ENCODE assay signal across 1 cellular context in the genomic region with DNA sequence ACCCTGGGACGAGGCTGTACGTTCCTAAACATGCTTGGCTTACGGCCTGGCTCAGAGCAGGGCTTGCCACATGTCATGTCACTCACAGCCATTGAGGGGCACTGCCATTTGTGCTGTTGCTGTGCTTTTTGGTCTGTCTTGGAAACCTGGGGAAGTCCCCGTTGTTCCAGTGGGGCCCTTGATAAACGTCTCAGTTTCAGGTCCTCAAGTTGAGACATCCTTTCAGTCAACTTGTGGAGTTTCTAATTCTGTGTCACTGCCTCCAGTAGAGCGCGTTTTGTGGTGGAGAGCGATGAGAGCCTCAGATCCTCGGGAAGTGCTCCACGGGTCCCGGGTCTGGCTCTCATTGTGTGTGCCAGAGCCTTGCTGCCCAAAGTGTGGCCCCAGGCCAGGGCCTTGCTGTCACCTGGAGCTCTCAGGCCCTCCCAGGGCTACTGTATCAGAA.
A peak's percentile ranks its signal among the peaks of the same experiment; 100 is the strongest.
TF ChIP-seq lines count a peak whose summit lies in the region.

No MANE protein-coding gene starts in this region.

TF ChIP-seq in GM12878, 131 proteins besides CTCF, POLR2A, EP300 and RAD21 (continued from another document and continues in another):
- TF ChIP-seq, protein P1, sequence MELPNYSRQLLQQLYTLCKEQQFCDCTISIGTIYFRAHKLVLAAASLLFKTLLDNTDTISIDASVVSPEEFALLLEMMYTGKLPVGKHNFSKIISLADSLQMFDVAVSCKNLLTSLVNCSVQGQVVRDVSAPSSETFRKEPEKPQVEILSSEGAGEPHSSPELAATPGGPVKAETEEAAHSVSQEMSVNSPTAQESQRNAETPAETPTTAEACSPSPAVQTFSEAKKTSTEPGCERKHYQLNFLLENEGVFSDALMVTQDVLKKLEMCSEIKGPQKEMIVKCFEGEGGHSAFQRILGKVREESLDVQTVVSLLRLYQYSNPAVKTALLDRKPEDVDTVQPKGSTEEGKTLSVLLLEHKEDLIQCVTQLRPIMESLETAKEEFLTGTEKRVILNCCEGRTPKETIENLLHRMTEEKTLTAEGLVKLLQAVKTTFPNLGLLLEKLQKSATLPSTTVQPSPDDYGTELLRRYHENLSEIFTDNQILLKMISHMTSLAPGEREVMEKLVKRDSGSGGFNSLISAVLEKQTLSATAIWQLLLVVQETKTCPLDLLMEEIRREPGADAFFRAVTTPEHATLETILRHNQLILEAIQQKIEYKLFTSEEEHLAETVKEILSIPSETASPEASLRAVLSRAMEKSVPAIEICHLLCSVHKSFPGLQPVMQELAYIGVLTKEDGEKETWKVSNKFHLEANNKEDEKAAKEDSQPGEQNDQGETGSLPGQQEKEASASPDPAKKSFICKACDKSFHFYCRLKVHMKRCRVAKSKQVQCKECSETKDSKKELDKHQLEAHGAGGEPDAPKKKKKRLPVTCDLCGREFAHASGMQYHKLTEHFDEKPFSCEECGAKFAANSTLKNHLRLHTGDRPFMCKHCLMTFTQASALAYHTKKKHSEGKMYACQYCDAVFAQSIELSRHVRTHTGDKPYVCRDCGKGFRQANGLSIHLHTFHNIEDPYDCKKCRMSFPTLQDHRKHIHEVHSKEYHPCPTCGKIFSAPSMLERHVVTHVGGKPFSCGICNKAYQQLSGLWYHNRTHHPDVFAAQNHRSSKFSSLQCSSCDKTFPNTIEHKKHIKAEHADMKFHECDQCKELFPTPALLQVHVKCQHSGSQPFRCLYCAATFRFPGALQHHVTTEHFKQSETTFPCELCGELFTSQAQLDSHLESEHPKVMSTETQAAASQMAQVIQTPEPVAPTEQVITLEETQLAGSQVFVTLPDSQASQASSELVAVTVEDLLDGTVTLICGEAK (IDR thresholded peaks at IDR 0.05; ENCODE audit: borderline replicate concordance) = no peak
- TF ChIP-seq, protein P2, sequence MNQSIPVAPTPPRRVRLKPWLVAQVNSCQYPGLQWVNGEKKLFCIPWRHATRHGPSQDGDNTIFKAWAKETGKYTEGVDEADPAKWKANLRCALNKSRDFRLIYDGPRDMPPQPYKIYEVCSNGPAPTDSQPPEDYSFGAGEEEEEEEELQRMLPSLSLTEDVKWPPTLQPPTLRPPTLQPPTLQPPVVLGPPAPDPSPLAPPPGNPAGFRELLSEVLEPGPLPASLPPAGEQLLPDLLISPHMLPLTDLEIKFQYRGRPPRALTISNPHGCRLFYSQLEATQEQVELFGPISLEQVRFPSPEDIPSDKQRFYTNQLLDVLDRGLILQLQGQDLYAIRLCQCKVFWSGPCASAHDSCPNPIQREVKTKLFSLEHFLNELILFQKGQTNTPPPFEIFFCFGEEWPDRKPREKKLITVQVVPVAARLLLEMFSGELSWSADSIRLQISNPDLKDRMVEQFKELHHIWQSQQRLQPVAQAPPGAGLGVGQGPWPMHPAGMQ (IDR thresholded peaks at IDR 0.05; ENCODE audit: borderline replicate concordance) = no peak; the same call in 1 of the 2 replicates
- TF ChIP-seq TCF3 (IDR thresholded peaks at IDR 0.05; ENCODE audit: borderline replicate concordance, insufficient read depth, low read depth, low read length) (no peak), RB1 (IDR thresholded peaks at IDR 0.05; ENCODE audit: borderline replicate concordance) (no peak), ASH2L (IDR thresholded peaks at IDR 0.05; ENCODE audit: borderline replicate concordance, low read depth) (no peak), BHLHE40 (IDR thresholded peaks at IDR 0.05; ENCODE audit: borderline replicate concordance in 1 of 2, low read depth in 2 of 2, low read length in 1 of 2) (peak in 1 of 2 experiments; percentile 51; a peak in 2 of 4 replicates), IKZF1 (conservative IDR thresholded peaks at IDR 0.05) (peak; percentile 96), NBN (IDR thresholded peaks at IDR 0.05) (peak; percentile 82), POU2F2 (IDR thresholded peaks at IDR 0.05; ENCODE audit: borderline replicate concordance, low read depth, low read length) (peak; percentile 31; the same call in 1 of the 3 replicates), HDAC2 (IDR thresholded peaks at IDR 0.05) (no peak), ZNF384 (IDR thresholded peaks at IDR 0.05; ENCODE audit: borderline replicate concordance, low read depth, low read length) (no peak), YY1 (IDR thresholded peaks at IDR 0.05; ENCODE audit: low read depth, low read length) (peak; percentile 70; the same call in 1 of the 2 replicates), DPF2 (IDR thresholded peaks at IDR 0.05) (peak; percentile 86), CREB1 (IDR thresholded peaks at IDR 0.05; ENCODE audit: low read depth) (peak; percentile 60; the same call in 1 of the 2 replicates), NR2C2 (IDR thresholded peaks at IDR 0.05; ENCODE audit: borderline replicate concordance, control insufficient read depth, insufficient read length, low read depth) (no peak), MTA2 (IDR thresholded peaks at IDR 0.05; ENCODE audit: low read depth) (peak; percentile 76), MEF2B (IDR thresholded peaks at IDR 0.05; ENCODE audit: partially characterized antibody, poor library complexity, severe bottlenecking) (peak; percentile 71), FOXM1 (IDR thresholded peaks at IDR 0.05; ENCODE audit: low read depth, low read length) (peak; percentile 57; the same call in 1 of the 2 replicates), SUZ12 (IDR thresholded peaks at IDR 0.05; ENCODE audit: unreplicated experiment) (no peak), STAT3 (IDR thresholded peaks at IDR 0.05; ENCODE audit: low read depth, low read length) (no peak), SMARCA5 (IDR thresholded peaks at IDR 0.05) (peak; percentile 90; the same call in 1 of the 2 replicates), ZNF207 (IDR thresholded peaks at IDR 0.05; ENCODE audit: borderline replicate concordance) (peak; percentile 28; the same call in 1 of the 2 replicates), SPI1 (IDR thresholded peaks at IDR 0.05; ENCODE audit: borderline replicate concordance, insufficient read depth, low read depth, low read length) (peak; percentile 60; the same call in 1 of the 2 replicates), ZSCAN29 (IDR thresholded peaks at IDR 0.05) (no peak), LARP7 (IDR thresholded peaks at IDR 0.05) (no peak), NR2F1 (conservative IDR thresholded peaks at IDR 0.05) (0 out of 2 replicates have a peak, but pooled peaks have one; percentile 26), TAF1 (IDR thresholded peaks at IDR 0.05; ENCODE audit: borderline replicate concordance, low read depth, low read length) (peak; percentile 15; the same call in 1 of the 2 replicates), EED (IDR thresholded peaks at IDR 0.05; ENCODE audit: low read depth) (peak; percentile 98), NFIC (IDR thresholded peaks at IDR 0.05; ENCODE audit: low read depth, low read length) (peak; percentile 64; the same call in 1 of the 2 replicates), RAD51 (IDR thresholded peaks at IDR 0.05) (no peak), CHD1 (IDR thresholded peaks at IDR 0.05; ENCODE audit: low read depth, low read length) (0 out of 2 replicates have a peak, but pooled peaks have one; percentile 29), ZNF274 (IDR thresholded peaks at IDR 0.05; ENCODE audit: insufficient read depth, insufficient read length) (no peak), MEF2A (IDR thresholded peaks at IDR 0.05; ENCODE audit: insufficient read depth, low read depth, low read length) (peak; percentile 83), NFXL1 (IDR thresholded peaks at IDR 0.05; ENCODE audit: borderline replicate concordance) (no peak)
- TF ChIP-seq, protein P3, sequence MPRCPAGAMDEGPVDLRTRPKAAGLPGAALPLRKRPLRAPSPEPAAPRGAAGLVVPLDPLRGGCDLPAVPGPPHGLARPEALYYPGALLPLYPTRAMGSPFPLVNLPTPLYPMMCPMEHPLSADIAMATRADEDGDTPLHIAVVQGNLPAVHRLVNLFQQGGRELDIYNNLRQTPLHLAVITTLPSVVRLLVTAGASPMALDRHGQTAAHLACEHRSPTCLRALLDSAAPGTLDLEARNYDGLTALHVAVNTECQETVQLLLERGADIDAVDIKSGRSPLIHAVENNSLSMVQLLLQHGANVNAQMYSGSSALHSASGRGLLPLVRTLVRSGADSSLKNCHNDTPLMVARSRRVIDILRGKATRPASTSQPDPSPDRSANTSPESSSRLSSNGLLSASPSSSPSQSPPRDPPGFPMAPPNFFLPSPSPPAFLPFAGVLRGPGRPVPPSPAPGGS (IDR thresholded peaks at IDR 0.05; ENCODE audit: borderline replicate concordance, insufficient read depth, low read depth, low read length, poor library complexity, severe bottlenecking) = peak; percentile 83
- TF ChIP-seq, protein P4, sequence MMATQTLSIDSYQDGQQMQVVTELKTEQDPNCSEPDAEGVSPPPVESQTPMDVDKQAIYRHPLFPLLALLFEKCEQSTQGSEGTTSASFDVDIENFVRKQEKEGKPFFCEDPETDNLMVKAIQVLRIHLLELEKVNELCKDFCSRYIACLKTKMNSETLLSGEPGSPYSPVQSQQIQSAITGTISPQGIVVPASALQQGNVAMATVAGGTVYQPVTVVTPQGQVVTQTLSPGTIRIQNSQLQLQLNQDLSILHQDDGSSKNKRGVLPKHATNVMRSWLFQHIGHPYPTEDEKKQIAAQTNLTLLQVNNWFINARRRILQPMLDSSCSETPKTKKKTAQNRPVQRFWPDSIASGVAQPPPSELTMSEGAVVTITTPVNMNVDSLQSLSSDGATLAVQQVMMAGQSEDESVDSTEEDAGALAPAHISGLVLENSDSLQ (IDR thresholded peaks at IDR 0.05) = peak; percentile 94
- TF ChIP-seq, protein P5, sequence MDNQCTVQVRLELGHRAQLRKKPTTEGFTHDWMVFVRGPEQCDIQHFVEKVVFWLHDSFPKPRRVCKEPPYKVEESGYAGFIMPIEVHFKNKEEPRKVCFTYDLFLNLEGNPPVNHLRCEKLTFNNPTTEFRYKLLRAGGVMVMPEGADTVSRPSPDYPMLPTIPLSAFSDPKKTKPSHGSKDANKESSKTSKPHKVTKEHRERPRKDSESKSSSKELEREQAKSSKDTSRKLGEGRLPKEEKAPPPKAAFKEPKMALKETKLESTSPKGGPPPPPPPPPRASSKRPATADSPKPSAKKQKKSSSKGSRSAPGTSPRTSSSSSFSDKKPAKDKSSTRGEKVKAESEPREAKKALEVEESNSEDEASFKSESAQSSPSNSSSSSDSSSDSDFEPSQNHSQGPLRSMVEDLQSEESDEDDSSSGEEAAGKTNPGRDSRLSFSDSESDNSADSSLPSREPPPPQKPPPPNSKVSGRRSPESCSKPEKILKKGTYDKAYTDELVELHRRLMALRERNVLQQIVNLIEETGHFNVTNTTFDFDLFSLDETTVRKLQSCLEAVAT (IDR thresholded peaks at IDR 0.05) = peak; percentile 61; the same call in 1 of the 2 replicates
- TF ChIP-seq, protein P6, sequence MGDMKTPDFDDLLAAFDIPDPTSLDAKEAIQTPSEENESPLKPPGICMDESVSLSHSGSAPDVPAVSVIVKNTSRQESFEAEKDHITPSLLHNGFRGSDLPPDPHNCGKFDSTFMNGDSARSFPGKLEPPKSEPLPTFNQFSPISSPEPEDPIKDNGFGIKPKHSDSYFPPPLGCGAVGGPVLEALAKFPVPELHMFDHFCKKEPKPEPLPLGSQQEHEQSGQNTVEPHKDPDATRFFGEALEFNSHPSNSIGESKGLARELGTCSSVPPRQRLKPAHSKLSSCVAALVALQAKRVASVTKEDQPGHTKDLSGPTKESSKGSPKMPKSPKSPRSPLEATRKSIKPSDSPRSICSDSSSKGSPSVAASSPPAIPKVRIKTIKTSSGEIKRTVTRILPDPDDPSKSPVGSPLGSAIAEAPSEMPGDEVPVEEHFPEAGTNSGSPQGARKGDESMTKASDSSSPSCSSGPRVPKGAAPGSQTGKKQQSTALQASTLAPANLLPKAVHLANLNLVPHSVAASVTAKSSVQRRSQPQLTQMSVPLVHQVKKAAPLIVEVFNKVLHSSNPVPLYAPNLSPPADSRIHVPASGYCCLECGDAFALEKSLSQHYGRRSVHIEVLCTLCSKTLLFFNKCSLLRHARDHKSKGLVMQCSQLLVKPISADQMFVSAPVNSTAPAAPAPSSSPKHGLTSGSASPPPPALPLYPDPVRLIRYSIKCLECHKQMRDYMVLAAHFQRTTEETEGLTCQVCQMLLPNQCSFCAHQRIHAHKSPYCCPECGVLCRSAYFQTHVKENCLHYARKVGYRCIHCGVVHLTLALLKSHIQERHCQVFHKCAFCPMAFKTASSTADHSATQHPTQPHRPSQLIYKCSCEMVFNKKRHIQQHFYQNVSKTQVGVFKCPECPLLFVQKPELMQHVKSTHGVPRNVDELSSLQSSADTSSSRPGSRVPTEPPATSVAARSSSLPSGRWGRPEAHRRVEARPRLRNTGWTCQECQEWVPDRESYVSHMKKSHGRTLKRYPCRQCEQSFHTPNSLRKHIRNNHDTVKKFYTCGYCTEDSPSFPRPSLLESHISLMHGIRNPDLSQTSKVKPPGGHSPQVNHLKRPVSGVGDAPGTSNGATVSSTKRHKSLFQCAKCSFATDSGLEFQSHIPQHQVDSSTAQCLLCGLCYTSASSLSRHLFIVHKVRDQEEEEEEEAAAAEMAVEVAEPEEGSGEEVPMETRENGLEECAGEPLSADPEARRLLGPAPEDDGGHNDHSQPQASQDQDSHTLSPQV (IDR thresholded peaks at IDR 0.05) = no peak
- TF ChIP-seq, protein P7, sequence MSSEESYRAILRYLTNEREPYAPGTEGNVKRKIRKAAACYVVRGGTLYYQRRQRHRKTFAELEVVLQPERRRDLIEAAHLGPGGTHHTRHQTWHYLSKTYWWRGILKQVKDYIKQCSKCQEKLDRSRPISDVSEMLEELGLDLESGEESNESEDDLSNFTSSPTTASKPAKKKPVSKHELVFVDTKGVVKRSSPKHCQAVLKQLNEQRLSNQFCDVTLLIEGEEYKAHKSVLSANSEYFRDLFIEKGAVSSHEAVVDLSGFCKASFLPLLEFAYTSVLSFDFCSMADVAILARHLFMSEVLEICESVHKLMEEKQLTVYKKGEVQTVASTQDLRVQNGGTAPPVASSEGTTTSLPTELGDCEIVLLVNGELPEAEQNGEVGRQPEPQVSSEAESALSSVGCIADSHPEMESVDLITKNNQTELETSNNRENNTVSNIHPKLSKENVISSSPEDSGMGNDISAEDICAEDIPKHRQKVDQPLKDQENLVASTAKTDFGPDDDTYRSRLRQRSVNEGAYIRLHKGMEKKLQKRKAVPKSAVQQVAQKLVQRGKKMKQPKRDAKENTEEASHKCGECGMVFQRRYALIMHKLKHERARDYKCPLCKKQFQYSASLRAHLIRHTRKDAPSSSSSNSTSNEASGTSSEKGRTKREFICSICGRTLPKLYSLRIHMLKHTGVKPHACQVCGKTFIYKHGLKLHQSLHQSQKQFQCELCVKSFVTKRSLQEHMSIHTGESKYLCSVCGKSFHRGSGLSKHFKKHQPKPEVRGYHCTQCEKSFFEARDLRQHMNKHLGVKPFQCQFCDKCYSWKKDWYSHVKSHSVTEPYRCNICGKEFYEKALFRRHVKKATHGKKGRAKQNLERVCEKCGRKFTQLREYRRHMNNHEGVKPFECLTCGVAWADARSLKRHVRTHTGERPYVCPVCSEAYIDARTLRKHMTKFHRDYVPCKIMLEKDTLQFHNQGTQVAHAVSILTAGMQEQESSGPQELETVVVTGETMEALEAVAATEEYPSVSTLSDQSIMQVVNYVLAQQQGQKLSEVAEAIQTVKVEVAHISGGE (CRISPR knock-in tag; IDR thresholded peaks at IDR 0.05) = no peak
- TF ChIP-seq, protein P8, sequence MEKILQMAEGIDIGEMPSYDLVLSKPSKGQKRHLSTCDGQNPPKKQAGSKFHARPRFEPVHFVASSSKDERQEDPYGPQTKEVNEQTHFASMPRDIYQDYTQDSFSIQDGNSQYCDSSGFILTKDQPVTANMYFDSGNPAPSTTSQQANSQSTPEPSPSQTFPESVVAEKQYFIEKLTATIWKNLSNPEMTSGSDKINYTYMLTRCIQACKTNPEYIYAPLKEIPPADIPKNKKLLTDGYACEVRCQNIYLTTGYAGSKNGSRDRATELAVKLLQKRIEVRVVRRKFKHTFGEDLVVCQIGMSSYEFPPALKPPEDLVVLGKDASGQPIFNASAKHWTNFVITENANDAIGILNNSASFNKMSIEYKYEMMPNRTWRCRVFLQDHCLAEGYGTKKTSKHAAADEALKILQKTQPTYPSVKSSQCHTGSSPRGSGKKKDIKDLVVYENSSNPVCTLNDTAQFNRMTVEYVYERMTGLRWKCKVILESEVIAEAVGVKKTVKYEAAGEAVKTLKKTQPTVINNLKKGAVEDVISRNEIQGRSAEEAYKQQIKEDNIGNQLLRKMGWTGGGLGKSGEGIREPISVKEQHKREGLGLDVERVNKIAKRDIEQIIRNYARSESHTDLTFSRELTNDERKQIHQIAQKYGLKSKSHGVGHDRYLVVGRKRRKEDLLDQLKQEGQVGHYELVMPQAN (conservative IDR thresholded peaks at IDR 0.05) = no peak
